ENCODE assay signal across 11 cellular contexts in the genomic region with DNA sequence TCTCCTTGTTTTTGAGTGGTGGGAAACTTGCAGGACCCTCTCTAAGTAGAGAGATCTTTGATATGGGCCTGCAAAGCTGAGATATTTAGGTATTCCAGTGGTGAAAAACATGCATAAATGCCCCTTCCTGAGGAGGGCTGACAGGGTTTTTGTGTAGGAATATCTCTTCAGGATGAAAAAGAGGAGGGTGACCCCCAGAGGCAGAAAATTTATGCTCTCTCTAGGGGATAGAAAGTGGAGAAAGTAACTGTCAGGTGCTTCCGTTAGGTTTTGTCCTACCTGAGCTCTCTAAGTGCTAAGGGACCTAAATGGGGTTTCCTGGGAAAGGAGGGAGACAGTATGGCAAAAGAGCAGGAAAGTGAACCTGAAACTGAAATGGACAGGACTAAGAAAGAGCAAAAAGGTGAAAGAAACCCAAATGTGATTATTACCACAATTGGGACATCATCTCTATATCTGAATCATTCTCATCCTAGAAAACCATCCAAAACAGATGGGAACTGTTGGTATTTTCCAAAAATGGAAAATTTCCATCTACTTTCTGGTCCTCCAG. TPM values are rescaled to one million over a fixed set of nuclear protein-coding genes. Genes with fewer than 3 reads are reported as not detected.
DNase-seq lines count a peak whose midpoint lies in the region; ATAC-seq lines count a peak whose summit lies in the region.
"Had no signal": no experiment of that assay in that cellular context is flagged by ENCODE, and none has a peak within 500 bp of the region (broad histone marks: within the 10 kb centered on the region; RNA-seq: fewer than 3 reads in every experiment).

No MANE protein-coding gene starts in this region.

- peak overlapping the region; percentile 84 for H3K4me2 ChIP-seq in Karpas-422 (ENCODE audit: low read depth, low read length, poor library complexity, severe bottlenecking)

- no peaks in the 10 kb centered on the region for H3K9me2 ChIP-seq in Karpas-422 (replicated peaks; ENCODE audit: insufficient read depth, low read length)

- H3K27me3 Mint-ChIP-seq in activated T-cell treated with anti-CD3 and anti-CD28 coated beads, Interleukin-2, amount 50 U/mL, for 4 hours (ENCODE audit: low read depth) = peaks cover 13% of the 10 kb centered on the region
- peaks cover 46 to 61% of the 10 kb centered on the region in 2 donors for H3K27me3 Mint-ChIP-seq in effector memory CD8-positive, alpha-beta T cell

- no peak overlapping the region for H2AFZ ChIP-seq in Karpas-422 (ENCODE audit: low read length)

- peaks cover 22% of the 10 kb centered on the region for H3K4me1 Mint-ChIP-seq in activated T-cell treated with anti-CD3 and anti-CD28 coated beads, Interleukin-2, amount 50 U/mL, for 4 hours (ENCODE audit: low read depth)
- H3K4me1 Mint-ChIP-seq in effector memory CD8-positive, alpha-beta T cell (ENCODE audit: low read depth in 2 of 2) = peaks cover 7 to 12% of the 10 kb centered on the region in 2 donors
- peaks cover 23% of the 10 kb centered on the region for H3K4me1 Mint-ChIP-seq in stimulated activated effector memory CD8-positive, alpha-beta T cell treated with anti-CD3 and anti-CD28 coated beads, Interleukin-12 subunit alpha, Interleukin-12 subunit beta, amount 100 ng/mL, for 72 hours

- H3K4me1 ChIP-seq in Karpas-422 (ENCODE audit: low read length) = peaks cover 20% of the 10 kb centered on the region

- no peak overlapping the region for H3K27ac Mint-ChIP-seq in effector memory CD8-positive, alpha-beta T cell
- H3K27ac Mint-ChIP-seq in stimulated activated effector memory CD8-positive, alpha-beta T cell treated with anti-CD3 and anti-CD28 coated beads, Interleukin-12 subunit alpha, Interleukin-12 subunit beta, amount 100 ng/mL, for 72 hours = no peak overlapping the region
- H3K27ac Mint-ChIP-seq: dendritic cell treated with granulocyte-macrophage colony-stimulating factor and Interleukin-4, amounts not matched to agents 40 ng/mL and 50 ng/mL, for 4 days; T-helper 2 cell treated with Interferon-gamma antibody and Interleukin-4, amounts not matched to agents 5 μg/mL and 100 μg/mL, for 36 hours had no signal

- no peaks in the 10 kb centered on the region for H3K9me3 ChIP-seq in Karpas-422 (ENCODE audit: low read length)

- peak overlapping the region; percentile 76 for H3K4me3 Mint-ChIP-seq in activated T-cell treated with anti-CD3 and anti-CD28 coated beads, Interleukin-2, amount 50 U/mL, for 4 hours
- peak overlapping the region; percentile 72 to 84 for H3K4me3 Mint-ChIP-seq in effector memory CD8-positive, alpha-beta T cell
- H3K4me3 Mint-ChIP-seq in stimulated activated effector memory CD8-positive, alpha-beta T cell treated with anti-CD3 and anti-CD28 coated beads, Interleukin-12 subunit alpha, Interleukin-12 subunit beta, amount 100 ng/mL, for 72 hours = peak overlapping the region; percentile 62

- H3K9me3 Mint-ChIP-seq in activated T-cell treated with anti-CD3 and anti-CD28 coated beads, Interleukin-2, amount 50 U/mL, for 4 hours = no peaks in the 10 kb centered on the region
- no peaks in the 10 kb centered on the region for H3K9me3 Mint-ChIP-seq in effector memory CD8-positive, alpha-beta T cell
- no peaks in the 10 kb centered on the region for H3K9me3 Mint-ChIP-seq in stimulated activated effector memory CD8-positive, alpha-beta T cell treated with anti-CD3 and anti-CD28 coated beads, Interleukin-12 subunit alpha, Interleukin-12 subunit beta, amount 100 ng/mL, for 72 hours
- H3K9me3 Mint-ChIP-seq: dendritic cell treated with granulocyte-macrophage colony-stimulating factor and Interleukin-4, amounts not matched to agents 40 ng/mL and 50 ng/mL, for 4 days; T-helper 2 cell treated with Interferon-gamma antibody and Interleukin-4, amounts not matched to agents 5 μg/mL and 100 μg/mL, for 36 hours had no signal

- no peaks in the 10 kb centered on the region for H3K36me3 ChIP-seq in Karpas-422 (ENCODE audit: insufficient read depth, low read length)

- no peak overlapping the region for H3K9ac ChIP-seq in Karpas-422 (ENCODE audit: low read length)

- H3K79me2 ChIP-seq in Karpas-422 (ENCODE audit: low read length) = no peaks in the 10 kb centered on the region

- no peak overlapping the region for H3K27ac ChIP-seq in Karpas-422 (ENCODE audit: low read length)

- no peaks in the 10 kb centered on the region for H3K36me3 Mint-ChIP-seq in activated T-cell treated with anti-CD3 and anti-CD28 coated beads, Interleukin-2, amount 50 U/mL, for 4 hours (ENCODE audit: insufficient read depth)
- no peaks in the 10 kb centered on the region for H3K36me3 Mint-ChIP-seq in effector memory CD8-positive, alpha-beta T cell (ENCODE audit: insufficient read depth)
- no peaks in the 10 kb centered on the region for H3K36me3 Mint-ChIP-seq in stimulated activated effector memory CD8-positive, alpha-beta T cell treated with anti-CD3 and anti-CD28 coated beads, Interleukin-12 subunit alpha, Interleukin-12 subunit beta, amount 100 ng/mL, for 72 hours

- no peak for ATAC-seq in activated T-cell treated with anti-CD3 and anti-CD28 coated beads, Interleukin-2, amount 50 U/mL, for 4 hours
- no peak for ATAC-seq in effector memory CD8-positive, alpha-beta T cell (replicated peaks)
- ATAC-seq in stimulated activated effector memory CD8-positive, alpha-beta T cell treated with anti-CD3 and anti-CD28 coated beads, Interleukin-12 subunit alpha, Interleukin-12 subunit beta, amount 100 ng/mL, for 72 hours = no peak
- ATAC-seq in HG02798 (IDR thresholded peaks at IDR 0.05; ENCODE audit: poor library complexity, unreplicated experiment) = no peak

- no peaks in the 10 kb centered on the region for H3K27me3 ChIP-seq in Karpas-422 (ENCODE audit: low read length)

- no peak for DNase-seq in activated T-cell treated with anti-CD3 and anti-CD28 coated beads, Interleukin-2, amount 50 U/mL, for 4 hours
- DNase-seq in activated T-cell treated with anti-CD3 and anti-CD28 coated beads, Interleukin-2, amount 50 U/mL, for 1 hour = no peak
- no peak for DNase-seq in Karpas-422
- no peak for DNase-seq in effector memory CD8-positive, alpha-beta T cell
- no peak for DNase-seq in stimulated activated effector memory CD8-positive, alpha-beta T cell treated with anti-CD3 and anti-CD28 coated beads, Interleukin-12 subunit alpha, Interleukin-12 subunit beta, amount 100 ng/mL, for 72 hours (ENCODE audit: low spot score in 2 of 2)
- DNase-seq in NCI-H2196 treated with DMSO at 0.1 percent for 48 hours (lab: John Stamatoyannopoulos, UW; ENCODE audit: unreplicated experiment) = no peak
- DNase-seq in AML-193 (lab: John Stamatoyannopoulos, UW) = no peak
- DNase-seq: foreskin melanocyte had no signal

- no peaks in the 10 kb centered on the region for H4K20me1 ChIP-seq in Karpas-422 (ENCODE audit: insufficient read depth, low read depth, low read length)

- no peak overlapping the region for H3K4me3 ChIP-seq in Karpas-422 (ENCODE audit: low read length)

RNA-seq across cellular contexts. Expression of a gene that starts 2.0 kb away (rescaled TPM):
- under 1 TPM in 2 of 3 donors, not detected in 1; 0.05 to 0.35 TPM for total RNA-seq in activated T-cell treated with anti-CD3 and anti-CD28 coated beads, Interleukin-2, amount 50 U/mL, for 4 hours
- total RNA-seq in Karpas-422 (2014; rRNA removed; shearing (Covaris generic); ENCODE audit: low replicate concordance) = not detected in 2 replicates
